10 cellular contexts compared by ENCODE assay signal in genomic region chr4:111930658-111931057, GRCh38.
A peak's percentile ranks its signal among the peaks of the same experiment; 100 is the strongest.
DNase-seq lines count a peak whose midpoint lies in the region; ATAC-seq lines count a peak whose summit lies in the region.
"Had no signal": no experiment of that assay in that cellular context is flagged by ENCODE, and none has a peak within 500 bp of the region (broad histone marks: within the 10 kb centered on the region; RNA-seq: fewer than 3 reads in every experiment).

No MANE protein-coding gene starts in this region.

- DNase-seq in DMS153 (lab: John Stamatoyannopoulos, UW) (peak; percentile 27), HT-29 (ENCODE audit: low spot score) (no peak), Ammon's horn (ENCODE audit: low spot score) (no peak), cortex of kidney (lab: John Stamatoyannopoulos, UW) (no peak)
- DNase-seq in activated CD8-positive, alpha-beta memory T cell treated with anti-CD3 and anti-CD28 coated beads, Interleukin-2, amount 50 U/mL, for 48 hours: no peak
- DNase-seq: activated CD4-positive, alpha-beta T cell treated with anti-CD3 and anti-CD28 coated beads for 36 hours; PC-9 had no signal

- ATAC-seq in GM19328 (IDR thresholded peaks at IDR 0.05; ENCODE audit: unreplicated experiment) (peak; percentile 96), HG02852 (IDR thresholded peaks at IDR 0.05; ENCODE audit: unreplicated experiment) (peak; percentile 99), HG03575 (IDR thresholded peaks at IDR 0.05; ENCODE audit: extremely low read depth, insufficient number of reproducible peaks, low FRiP score, unreplicated experiment) (peak; percentile 98)
- ATAC-seq: activated CD4-positive, alpha-beta T cell treated with anti-CD3 and anti-CD28 coated beads for 36 hours had no signal
